In genomic region chr3:136250862-136251460, GRCh38 we compare ENCODE assay signal across 1 cellular context.
TF ChIP-seq lines count a peak whose summit lies in the region.

No MANE protein-coding gene starts in this region.

TF ChIP-seq in HepG2, 621 proteins besides CTCF, POLR2A, EP300 and RAD21 (continued from another document and continues in another):
- peak; percentile 74; the same call in 1 of the 2 replicates for TF ChIP-seq KIAA2018 (CRISPR knock-in tag; IDR thresholded peaks at IDR 0.05; ENCODE audit: borderline replicate concordance)
- TF ChIP-seq ZNF121 (CRISPR knock-in tag; IDR thresholded peaks at IDR 0.05), result no peak
- peak; percentile 86; the same call in 1 of the 2 replicates for TF ChIP-seq IRX3 (CRISPR knock-in tag; IDR thresholded peaks at IDR 0.05; ENCODE audit: borderline replicate concordance, low read depth)
- no peak for TF ChIP-seq STAT5B (CRISPR knock-in tag; IDR thresholded peaks at IDR 0.05)
- no peak for TF ChIP-seq ZKSCAN8 (CRISPR knock-in tag; IDR thresholded peaks at IDR 0.05; ENCODE audit: borderline replicate concordance)
- peak; percentile 59; the same call in 1 of the 2 replicates for TF ChIP-seq ZBTB37 (CRISPR knock-in tag; IDR thresholded peaks at IDR 0.05)
- peak; percentile 87 for TF ChIP-seq ZNF225 (CRISPR knock-in tag; IDR thresholded peaks at IDR 0.05)
- no peak for TF ChIP-seq ATF3 (CRISPR knock-in tag; IDR thresholded peaks at IDR 0.05)
- TF ChIP-seq SNAPC4 (CRISPR knock-in tag; IDR thresholded peaks at IDR 0.05), result peak; percentile 79; the same call in 1 of the 2 replicates
- 0 out of 2 replicates have a peak, but pooled peaks have one; percentile 66 for TF ChIP-seq ISX (CRISPR knock-in tag; conservative IDR thresholded peaks at IDR 0.05)
- no peak for TF ChIP-seq SOX6 (IDR thresholded peaks at IDR 0.05)
- no peak for TF ChIP-seq SOX6 (CRISPR knock-in tag; IDR thresholded peaks at IDR 0.05)
- TF ChIP-seq ZFP82 (CRISPR knock-in tag; IDR thresholded peaks at IDR 0.05; ENCODE audit: borderline replicate concordance), result no peak
- TF ChIP-seq UBTF (CRISPR knock-in tag; IDR thresholded peaks at IDR 0.05), result no peak; the same call in 1 of the 2 replicates
- peak; percentile 94 for TF ChIP-seq MXD1 (CRISPR knock-in tag; IDR thresholded peaks at IDR 0.05)
- TF ChIP-seq ZNF660 (CRISPR knock-in tag; IDR thresholded peaks at IDR 0.05; ENCODE audit: borderline replicate concordance, low read depth), result peak; percentile 80; the same call in 1 of the 2 replicates
- TF ChIP-seq DR1 (CRISPR knock-in tag; IDR thresholded peaks at IDR 0.05), result no peak
- no peak for TF ChIP-seq ZNF549 (CRISPR knock-in tag; IDR thresholded peaks at IDR 0.05)
- TF ChIP-seq ATF2 (CRISPR knock-in tag; IDR thresholded peaks at IDR 0.05), result no peak; the same call in 1 of the 2 replicates
- peak; percentile 98 for TF ChIP-seq ZNF557 (CRISPR knock-in tag; IDR thresholded peaks at IDR 0.05)
- peak; percentile 87; the same call in 1 of the 2 replicates for TF ChIP-seq ATF7-NPFF (CRISPR knock-in tag; IDR thresholded peaks at IDR 0.05; ENCODE audit: low read depth)
- TF ChIP-seq ZNF672 (CRISPR knock-in tag; IDR thresholded peaks at IDR 0.05), result no peak
- no peak for TF ChIP-seq PRDM4 (CRISPR knock-in tag; IDR thresholded peaks at IDR 0.05; ENCODE audit: borderline replicate concordance)
